ENCODE assay signal across 1 cellular context in the genomic region with DNA sequence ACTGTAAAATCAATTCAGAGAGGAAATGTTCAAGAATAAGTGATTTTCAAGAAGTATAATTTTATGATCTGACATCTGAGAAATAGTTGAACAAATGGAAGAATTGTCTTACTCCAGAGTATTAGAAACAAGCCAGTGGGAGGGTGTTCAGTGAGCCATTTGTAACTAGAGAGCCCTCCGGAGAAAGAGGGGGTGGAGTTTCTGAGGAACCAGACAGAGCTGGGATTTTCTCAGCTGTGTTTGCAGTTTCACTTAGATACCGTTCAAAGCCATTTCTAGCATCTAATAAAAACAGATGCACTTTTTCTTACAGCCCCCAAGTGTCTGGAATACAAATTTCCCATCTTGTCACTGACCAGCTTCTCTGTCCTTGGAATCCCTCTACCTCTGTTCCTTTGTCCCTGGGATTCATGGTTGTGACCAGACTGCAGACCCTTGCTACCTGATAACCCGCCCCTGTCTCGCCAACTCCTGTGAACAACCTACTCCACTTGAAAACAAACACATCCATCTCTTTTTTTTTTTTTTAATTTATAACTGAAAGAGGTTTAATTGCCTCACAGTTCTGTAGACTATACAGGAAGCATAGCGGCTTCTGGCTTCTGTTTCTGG.
TF ChIP-seq lines count a peak whose summit lies in the region.

No MANE protein-coding gene starts in this region.

TF ChIP-seq in SK-N-SH treated with all-trans-retinoic acid at 6 μM for 48 hours, 23 proteins besides CTCF, POLR2A, EP300 and RAD21 (continued from another document):
- TF ChIP-seq, protein P1, sequence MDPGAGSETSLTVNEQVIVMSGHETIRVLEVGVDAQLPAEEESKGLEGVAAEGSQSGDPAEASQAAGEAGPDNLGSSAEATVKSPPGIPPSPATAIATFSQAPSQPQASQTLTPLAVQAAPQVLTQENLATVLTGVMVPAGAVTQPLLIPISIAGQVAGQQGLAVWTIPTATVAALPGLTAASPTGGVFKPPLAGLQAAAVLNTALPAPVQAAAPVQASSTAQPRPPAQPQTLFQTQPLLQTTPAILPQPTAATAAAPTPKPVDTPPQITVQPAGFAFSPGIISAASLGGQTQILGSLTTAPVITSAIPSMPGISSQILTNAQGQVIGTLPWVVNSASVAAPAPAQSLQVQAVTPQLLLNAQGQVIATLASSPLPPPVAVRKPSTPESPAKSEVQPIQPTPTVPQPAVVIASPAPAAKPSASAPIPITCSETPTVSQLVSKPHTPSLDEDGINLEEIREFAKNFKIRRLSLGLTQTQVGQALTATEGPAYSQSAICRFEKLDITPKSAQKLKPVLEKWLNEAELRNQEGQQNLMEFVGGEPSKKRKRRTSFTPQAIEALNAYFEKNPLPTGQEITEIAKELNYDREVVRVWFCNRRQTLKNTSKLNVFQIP (CRISPR knock-in tag; IDR thresholded peaks at IDR 0.05; ENCODE audit: borderline replicate concordance, low read depth) = no peak
- TF ChIP-seq ZNF70 (CRISPR knock-in tag; IDR thresholded peaks at IDR 0.05) (no peak), OSR1 (CRISPR knock-in tag; IDR thresholded peaks at IDR 0.05) (no peak), GLIS3 (CRISPR knock-in tag; IDR thresholded peaks at IDR 0.05) (no peak)
TF ChIP-seq in SK-N-SH treated with all-trans-retinoic acid at 6 μM for 48 hours: peak in this region for 0.
